Comparison of ENCODE assay signal across 22 cellular contexts in genomic region chrX:71714064-71714463, GRCh38. TPM values are rescaled to one million over a fixed set of nuclear protein-coding genes. Genes with fewer than 3 reads are reported as not detected.
"Had no signal": no experiment of that assay in that cellular context is flagged by ENCODE, and none has a peak within 500 bp of the region (broad histone marks: within the 10 kb centered on the region; RNA-seq: fewer than 3 reads in every experiment).

No MANE protein-coding gene starts in this region.

RNA-seq across cellular contexts. Expression of gene CXorf49, which starts 4.0 kb away (rescaled TPM):
- total RNA-seq: activated CD4-positive, alpha-beta memory T cell treated with anti-CD3 and anti-CD28 coated beads, Interleukin-2, amount 10 ng/mL, durations not matched to agents 7 days and 5 days; activated CD4-positive, alpha-beta T cell treated with anti-CD3 and anti-CD28 coated beads for 36 hours; activated CD4-positive, alpha-beta T cell treated with anti-CD3 and anti-CD28 coated beads, Interleukin-2, amount 10 ng/mL, durations not matched to agents 7 days and 5 days; activated CD8-positive, alpha-beta memory T cell treated with anti-CD3 and anti-CD28 coated beads, Interleukin-2, amount 10 ng/mL, durations not matched to agents 7 days and 5 days; activated naive CD4-positive, alpha-beta T cell treated with anti-CD3 and anti-CD28 coated beads for 36 hours; activated naive CD4-positive, alpha-beta T cell treated with anti-CD3 and anti-CD28 coated beads, Interleukin-2, amount 50 U/mL, for 72 hours; activated naive CD8-positive, alpha-beta T cell treated with anti-CD3 and anti-CD28 coated beads for 36 hours; activated T-cell treated with anti-CD3 and anti-CD28 coated beads, Interleukin-2, amount 50 U/mL, for 72 hours; activated T-helper 1 cell treated with anti-CD3 and anti-CD28 coated beads, Interleukin-12 subunit alpha, Interleukin-12 subunit beta, Interleukin-2, Interleukin-4 antibody, amounts not matched to agents 30 ng/mL and 10 ng/mL and 1 ng/mL, durations not matched to agents 14 hours and 24 hours and 36 hours; activated T-helper 17 cell treated with anti-CD3 and anti-CD28 coated beads, Interleukin-2, amount 50 U/mL, for 72 hours; adrenal gland; aorta; astrocyte; body of pancreas; breast epithelium; cardiac septum; cerebellum; T-cell; T-helper 1 cell treated with Interleukin-12 subunit alpha and Interleukin-12 subunit beta and Interleukin-4 antibody, amounts not matched to agents 30 ng/mL and 1 ng/mL, for 36 hours; T-helper 17 cell; T-helper 2 cell treated with Interferon-gamma antibody and Interleukin-4, amounts not matched to agents 100 ng/mL and 5 ng/mL, for 36 hours; WTC11 had no signal

RNA-seq across cellular contexts. Expression of gene CXorf49B, which starts 49.1 kb away (rescaled TPM):
- total RNA-seq: activated CD4-positive, alpha-beta memory T cell treated with anti-CD3 and anti-CD28 coated beads, Interleukin-2, amount 10 ng/mL, durations not matched to agents 7 days and 5 days; activated CD4-positive, alpha-beta T cell treated with anti-CD3 and anti-CD28 coated beads for 36 hours; activated CD4-positive, alpha-beta T cell treated with anti-CD3 and anti-CD28 coated beads, Interleukin-2, amount 10 ng/mL, durations not matched to agents 7 days and 5 days; activated CD8-positive, alpha-beta memory T cell treated with anti-CD3 and anti-CD28 coated beads, Interleukin-2, amount 10 ng/mL, durations not matched to agents 7 days and 5 days; activated naive CD4-positive, alpha-beta T cell treated with anti-CD3 and anti-CD28 coated beads for 36 hours; activated naive CD4-positive, alpha-beta T cell treated with anti-CD3 and anti-CD28 coated beads, Interleukin-2, amount 50 U/mL, for 72 hours; activated naive CD8-positive, alpha-beta T cell treated with anti-CD3 and anti-CD28 coated beads for 36 hours; activated T-cell treated with anti-CD3 and anti-CD28 coated beads, Interleukin-2, amount 50 U/mL, for 72 hours; activated T-helper 1 cell treated with anti-CD3 and anti-CD28 coated beads, Interleukin-12 subunit alpha, Interleukin-12 subunit beta, Interleukin-2, Interleukin-4 antibody, amounts not matched to agents 30 ng/mL and 10 ng/mL and 1 ng/mL, durations not matched to agents 14 hours and 24 hours and 36 hours; activated T-helper 17 cell treated with anti-CD3 and anti-CD28 coated beads, Interleukin-2, amount 50 U/mL, for 72 hours; adrenal gland; aorta; astrocyte; body of pancreas; breast epithelium; cardiac septum; cerebellum; T-cell; T-helper 1 cell treated with Interleukin-12 subunit alpha and Interleukin-12 subunit beta and Interleukin-4 antibody, amounts not matched to agents 30 ng/mL and 1 ng/mL, for 36 hours; T-helper 17 cell; T-helper 2 cell treated with Interferon-gamma antibody and Interleukin-4, amounts not matched to agents 100 ng/mL and 5 ng/mL, for 36 hours; WTC11 had no signal
